In the genomic region with DNA sequence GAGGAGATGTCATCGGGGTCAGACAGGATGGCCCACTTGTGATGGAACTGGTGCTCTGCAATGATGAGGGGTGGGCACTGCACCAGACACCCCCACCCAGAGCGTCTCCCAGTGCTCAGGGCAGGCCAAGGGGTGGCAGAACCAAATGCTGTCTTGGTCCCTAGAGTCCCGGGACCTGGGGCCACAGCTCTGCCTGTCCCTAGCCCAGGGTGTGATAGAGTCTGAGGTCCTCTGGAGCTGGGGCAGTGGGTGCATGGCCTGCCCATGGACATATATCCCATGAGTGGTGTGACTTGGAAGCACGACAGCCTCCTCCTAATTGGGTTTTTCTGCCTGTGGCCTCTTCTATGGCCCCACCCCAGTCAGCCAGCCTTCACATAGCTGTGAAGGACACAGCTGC, we compare ENCODE assay signal across 34 cellular contexts. TPM values are rescaled to one million over a fixed set of nuclear protein-coding genes. Genes with fewer than 3 reads are reported as not detected.
"Had no signal": no experiment of that assay in that cellular context is flagged by ENCODE, and none has a peak within 500 bp of the region (broad histone marks: within the 10 kb centered on the region; RNA-seq: fewer than 3 reads in every experiment).

No MANE protein-coding gene starts in this region.

- H3K27ac ChIP-seq: breast epithelium, cardiac muscle cell, coronary artery, dorsolateral prefrontal cortex, esophagus muscularis mucosa, foreskin keratinocyte had no signal

- H3K27me3 ChIP-seq: breast epithelium, cardiac muscle cell, foreskin keratinocyte, gastrocnemius medialis had no signal

- H3K4me1 Mint-ChIP-seq: activated B cell treated with CpG ODN at 0.5 μM for 24 hours; activated T-helper 17 cell treated with anti-CD3 and anti-CD28 coated beads, Interleukin-2, amount 50 U/mL, for 72 hours had no signal

- H3K4me3 Mint-ChIP-seq: activated B cell treated with CpG ODN at 0.5 μM for 24 hours; activated CD8-positive, alpha-beta T cell treated with anti-CD3 and anti-CD28 coated beads for 36 hours; activated naive CD8-positive, alpha-beta T cell; activated T-cell treated with anti-CD3 and anti-CD28 coated beads, Interleukin-2, amount 50 U/mL, for 4 hours; activated T-helper 17 cell treated with anti-CD3 and anti-CD28 coated beads, Interleukin-2, amount 50 U/mL, for 72 hours; brain; dendritic cell treated with granulocyte-macrophage colony-stimulating factor and Interleukin-4, amounts not matched to agents 40 ng/mL and 50 ng/mL, for 4 days; effector memory CD8-positive, alpha-beta T cell; T-helper 17 cell; T-helper 2 cell treated with Interferon-gamma antibody and Interleukin-4, amounts not matched to agents 5 μg/mL and 100 μg/mL, for 36 hours had no signal

- H3K4me1 ChIP-seq: breast epithelium, foreskin keratinocyte had no signal

- H3K9me3 Mint-ChIP-seq: activated B cell treated with CpG ODN at 0.5 μM for 24 hours; activated CD8-positive, alpha-beta T cell treated with anti-CD3 and anti-CD28 coated beads for 36 hours; activated T-cell treated with anti-CD3 and anti-CD28 coated beads, Interleukin-2, amount 50 U/mL, for 4 hours; activated T-helper 17 cell treated with anti-CD3 and anti-CD28 coated beads, Interleukin-2, amount 50 U/mL, for 72 hours; dendritic cell treated with granulocyte-macrophage colony-stimulating factor and Interleukin-4, amounts not matched to agents 40 ng/mL and 50 ng/mL, for 4 days; effector memory CD8-positive, alpha-beta T cell; T-helper 2 cell treated with Interferon-gamma antibody and Interleukin-4, amounts not matched to agents 5 μg/mL and 100 μg/mL, for 36 hours had no signal

- H3K27ac Mint-ChIP-seq: activated B cell treated with CpG ODN at 0.5 μM for 24 hours; activated CD8-positive, alpha-beta T cell treated with anti-CD3 and anti-CD28 coated beads for 36 hours; activated naive CD8-positive, alpha-beta T cell; activated T-helper 17 cell treated with anti-CD3 and anti-CD28 coated beads, Interleukin-2, amount 50 U/mL, for 72 hours; dendritic cell treated with granulocyte-macrophage colony-stimulating factor and Interleukin-4, amounts not matched to agents 40 ng/mL and 50 ng/mL, for 4 days; effector memory CD8-positive, alpha-beta T cell; T-helper 17 cell; T-helper 2 cell treated with Interferon-gamma antibody and Interleukin-4, amounts not matched to agents 5 μg/mL and 100 μg/mL, for 36 hours had no signal

- DNase-seq: activated B cell treated with CpG ODN at 0.5 μM for 24 hours; activated CD4-positive, alpha-beta T cell treated with anti-CD3 and anti-CD28 coated beads for 48 hours; activated CD4-positive, alpha-beta T cell treated with anti-CD3 and anti-CD28 coated beads, Interleukin-2, amount 50 U/mL, for 1 hour; activated CD4-positive, alpha-beta T cell treated with anti-CD3 and anti-CD28 coated beads, Interleukin-2, amount 50 U/mL, for 48 hours; activated CD8-positive, alpha-beta memory T cell treated with anti-CD3 and anti-CD28 coated beads for 24 hours; activated CD8-positive, alpha-beta T cell treated with anti-CD3 and anti-CD28 coated beads for 36 hours; activated effector memory CD4-positive, alpha-beta T cell treated with Interleukin-2 at 50 U/mL for 16 hours; activated gamma-delta T cell treated with Interleukin-2 at 50 U/mL for 16 hours; activated naive CD4-positive, alpha-beta T cell treated with anti-CD3 and anti-CD28 coated beads, Interleukin-2, amount 50 U/mL, for 16 hours; activated naive CD4-positive, alpha-beta T cell treated with Interleukin-2 at 50 U/mL for 16 hours; activated T-cell treated with anti-CD3 and anti-CD28 coated beads, Interleukin-2, amount 50 U/mL, for 4 hours; amygdala; central memory CD4-positive, alpha-beta T cell; cerebellar nuclear complex; dorsolateral prefrontal cortex; effector memory CD8-positive, alpha-beta T cell; erythroblast; foreskin keratinocyte; glutamatergic neuron; T-helper 1 cell; T-helper 17 cell; T1000; WERI-Rb-1 had no signal

- H3K36me3 Mint-ChIP-seq: activated naive CD8-positive, alpha-beta T cell; brain had no signal

- H3K27me3 Mint-ChIP-seq: activated CD8-positive, alpha-beta T cell treated with anti-CD3 and anti-CD28 coated beads for 36 hours; activated naive CD8-positive, alpha-beta T cell; dendritic cell treated with granulocyte-macrophage colony-stimulating factor and Interleukin-4, amounts not matched to agents 40 ng/mL and 50 ng/mL, for 4 days had no signal

- H3K9me3 ChIP-seq: breast epithelium, esophagus muscularis mucosa, gastrocnemius medialis had no signal

- H3K36me3 ChIP-seq: breast epithelium, cardiac muscle cell, esophagus muscularis mucosa, gastrocnemius medialis, WERI-Rb-1 had no signal

- H3K4me3 ChIP-seq: breast epithelium, cardiac muscle cell, coronary artery, dorsolateral prefrontal cortex, esophagus muscularis mucosa, gastrocnemius medialis had no signal

RNA-seq across cellular contexts. Expression of a gene that starts 6.7 kb away (rescaled TPM):
- total RNA-seq: activated B cell treated with CpG ODN at 0.5 μM for 24 hours, cardiac muscle cell, foreskin keratinocyte had no signal
- polyA plus RNA-seq: aorta, cardiac muscle cell, foreskin keratinocyte had no signal
